Comparison of ENCODE assay signal across 1 cellular context in genomic region chr11:122173587-122173986, GRCh38.
TF ChIP-seq lines count a peak whose summit lies in the region.

No MANE protein-coding gene starts in this region.

TF ChIP-seq in GM23338, 12 proteins besides CTCF, POLR2A, EP300 and RAD21 (continued from another document):
- TF ChIP-seq, protein P1, sequence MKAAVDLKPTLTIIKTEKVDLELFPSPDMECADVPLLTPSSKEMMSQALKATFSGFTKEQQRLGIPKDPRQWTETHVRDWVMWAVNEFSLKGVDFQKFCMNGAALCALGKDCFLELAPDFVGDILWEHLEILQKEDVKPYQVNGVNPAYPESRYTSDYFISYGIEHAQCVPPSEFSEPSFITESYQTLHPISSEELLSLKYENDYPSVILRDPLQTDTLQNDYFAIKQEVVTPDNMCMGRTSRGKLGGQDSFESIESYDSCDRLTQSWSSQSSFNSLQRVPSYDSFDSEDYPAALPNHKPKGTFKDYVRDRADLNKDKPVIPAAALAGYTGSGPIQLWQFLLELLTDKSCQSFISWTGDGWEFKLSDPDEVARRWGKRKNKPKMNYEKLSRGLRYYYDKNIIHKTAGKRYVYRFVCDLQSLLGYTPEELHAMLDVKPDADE (IDR thresholded peaks at IDR 0.05) = no peak
- TF ChIP-seq REST (IDR thresholded peaks at IDR 0.05; ENCODE audit: unreplicated experiment) = no peak
- TF ChIP-seq JUNB (IDR thresholded peaks at IDR 0.05; ENCODE audit: unreplicated experiment) = no peak
- no peak for TF ChIP-seq EZH2phosphoT487 (IDR thresholded peaks at IDR 0.05; ENCODE audit: unreplicated experiment)
- TF ChIP-seq ZNF331 (CRISPR knock-in tag; IDR thresholded peaks at IDR 0.05; ENCODE audit: low read depth) = no peak
- TF ChIP-seq ZNF114 (CRISPR knock-in tag; IDR thresholded peaks at IDR 0.05) = no peak
- no peak for TF ChIP-seq POLR2AphosphoS5 (IDR thresholded peaks at IDR 0.05; ENCODE audit: low read depth)
- no peak for TF ChIP-seq NANOG (IDR thresholded peaks at IDR 0.05; ENCODE audit: borderline replicate concordance)
